Comparison of ENCODE assay signal across 1 cellular context in the genomic region with DNA sequence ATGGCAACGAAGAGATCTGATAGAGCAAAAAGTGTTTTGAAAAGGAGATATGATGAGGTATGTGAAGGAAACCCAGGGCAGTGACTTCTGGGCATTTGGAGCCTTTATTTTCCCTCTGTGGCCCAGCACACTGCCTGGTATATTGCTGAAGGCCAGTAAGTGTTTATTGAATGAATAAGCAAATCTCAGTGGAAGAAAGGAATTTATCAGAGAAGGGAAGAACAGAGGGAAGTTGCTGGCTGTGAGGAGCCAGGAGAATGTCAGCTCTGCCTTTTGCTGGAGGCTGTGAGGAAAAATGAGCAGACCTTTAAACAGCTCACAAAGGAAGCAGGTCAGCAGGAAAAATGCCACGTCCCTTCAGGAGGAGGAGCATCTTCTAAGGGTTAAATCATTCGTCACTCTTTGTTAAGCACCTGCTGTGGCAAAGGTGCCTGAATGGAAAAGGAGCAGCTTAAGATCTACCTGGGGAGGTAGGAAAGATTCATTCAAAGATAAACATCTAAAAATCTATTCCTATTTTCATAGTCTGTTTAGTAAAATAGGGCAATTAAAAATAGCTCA.
TF ChIP-seq lines count a peak whose summit lies in the region.

No MANE protein-coding gene starts in this region.

TF ChIP-seq in H1, 55 proteins besides CTCF, POLR2A, EP300 and RAD21:
- TF ChIP-seq CREB1 (IDR thresholded peaks at IDR 0.05) (peak; percentile 60), YY1 (IDR thresholded peaks at IDR 0.05; ENCODE audit: low read depth, low read length) (no peak), POU5F1 (IDR thresholded peaks at IDR 0.05; ENCODE audit: low read depth, low read length) (no peak), ASH2L (IDR thresholded peaks at IDR 0.05; ENCODE audit: low read length) (no peak)
